4 cellular contexts compared by ENCODE assay signal in genomic region chr12:70541-70940, GRCh38. TPM values are rescaled to one million over a fixed set of nuclear protein-coding genes. Genes with fewer than 3 reads are reported as not detected.
"Had no signal": no experiment of that assay in that cellular context is flagged by ENCODE, and none has a peak within 500 bp of the region (broad histone marks: within the 10 kb centered on the region; RNA-seq: fewer than 3 reads in every experiment).

No MANE protein-coding gene starts in this region.

RNA-seq across cellular contexts. Expression of gene IQSEC3, which starts 4.0 kb away (rescaled TPM):
- total RNA-seq: HepG2, HT-29, HT1080, IMR-90 had no signal
